Comparison of ENCODE assay signal across 30 cellular contexts in genomic region chr12:80912906-80913769, GRCh38. TPM values are rescaled to one million over a fixed set of nuclear protein-coding genes. Genes with fewer than 3 reads are reported as not detected.
DNase-seq lines count a peak whose midpoint lies in the region; ATAC-seq, FAIRE-seq and TF ChIP-seq lines count a peak whose summit lies in the region.
"Had no signal": no experiment of that assay in that cellular context is flagged by ENCODE, and none has a peak within 500 bp of the region (broad histone marks: within the 10 kb centered on the region; RNA-seq: fewer than 3 reads in every experiment).

No MANE protein-coding gene starts in this region.

- no peaks in the 10 kb centered on the region for H3K27me3 ChIP-seq in heart left ventricle
- no peaks in the 10 kb centered on the region for H3K27me3 ChIP-seq in right atrium auricular region
- H3K27me3 ChIP-seq in bronchial epithelial cell (ENCODE audit: control insufficient read depth, insufficient read depth, low read length): no peaks in the 10 kb centered on the region
- no peaks in the 10 kb centered on the region for H3K27me3 ChIP-seq in left lung
- H3K27me3 ChIP-seq: esophagus squamous epithelium, neutrophil, SJCRH30 had no signal

- H3K36me3 Mint-ChIP-seq in type B pancreatic cell (peaks cover 7% of the 10 kb centered on the region), T-helper 17 cell (ENCODE audit: low read depth) (no peaks in the 10 kb centered on the region)
- H3K36me3 Mint-ChIP-seq: activated naive CD4-positive, alpha-beta T cell treated with anti-CD3 and anti-CD28 coated beads, Interleukin-2, amount 50 U/mL, for 24 hours had no signal

- H3K36me3 ChIP-seq in heart left ventricle (no peaks in the 10 kb centered on the region), right atrium auricular region (no peaks in the 10 kb centered on the region), bronchial epithelial cell (ENCODE audit: control insufficient read depth, insufficient read depth, low read length) (no peaks in the 10 kb centered on the region), left lung (no peaks in the 10 kb centered on the region)
- H3K36me3 ChIP-seq: esophagus squamous epithelium, lower lobe of right lung, neutrophil, prostate gland had no signal

- WGBS in heart left ventricle, 4 donors: 42 to 52% (median 49%) methylated on average over 13 of the region's 13 CpGs

- DNase-seq in heart left ventricle: no peak
- DNase-seq in right atrium auricular region (ENCODE audit: low spot score): no peak
- DNase-seq in bronchial epithelial cell (ENCODE audit: low read depth): peak; percentile 44
- no peak for DNase-seq in left lung
- DNase-seq in type B pancreatic cell (ENCODE audit: extremely low spot score, unreplicated experiment): no peak
- no peak for DNase-seq in T-helper 17 cell
- no peak for DNase-seq in stimulated activated CD4-positive, alpha-beta T cell treated with anti-CD3 and anti-CD28 coated beads, Interleukin-15, amount 100 ng/mL, for 24 hours
- no peak for DNase-seq in activated CD8-positive, alpha-beta memory T cell treated with anti-CD3 and anti-CD28 coated beads, Interleukin-2, amount 50 U/mL, for 48 hours
- DNase-seq: activated CD4-positive, alpha-beta T cell treated with anti-CD3 and anti-CD28 coated beads, Interleukin-2, amount 50 U/mL, for 48 hours; AML-193; anterior cingulate cortex; CD4-positive, alpha-beta T cell; endodermal cell; esophagus squamous epithelium; GOT3; lower lobe of right lung; NCI-H1092; NCI-H1694 treated with DMSO at 0.1 percent for 48 hours; NCI-H526 treated with DMSO at 0.1 percent for 48 hours; SJCRH30; T-helper 1 cell had no signal

- intact Hi-C loops in heart left ventricle (cut with DNase I): no loop called here
- intact Hi-C loops in left lung (cut with DNase I): no loop called here

- H3K27ac ChIP-seq in heart left ventricle (no peak overlapping the region), right atrium auricular region (no peak overlapping the region), left lung (no peak overlapping the region)
- H3K27ac ChIP-seq: A549, esophagus squamous epithelium, lower lobe of right lung, prostate gland, SJCRH30 had no signal

- FAIRE-seq in bronchial epithelial cell (lab: Jason Lieb, UNC): no peak
- FAIRE-seq: A549, TTC549 had no signal

- ATAC-seq in heart left ventricle (peak in 1 of 4 donors; percentile 20), left lung (peak; percentile 62), T-helper 17 cell (no peak)
- ATAC-seq: A549; activated CD4-positive, CD25-positive, alpha-beta regulatory T cell treated with anti-CD3 and anti-CD28 coated beads, Interleukin-2, amount 50 U/mL, for 24 hours; Panc1 had no signal

- TF ChIP-seq CTCF in heart left ventricle (IDR thresholded peaks at IDR 0.05) (no peak), right atrium auricular region (IDR thresholded peaks at IDR 0.05) (no peak), bronchial epithelial cell (IDR thresholded peaks at IDR 0.05; ENCODE audit: insufficient read depth, low read length, severe bottlenecking) (no peak), left lung (IDR thresholded peaks at IDR 0.05) (no peak), type B pancreatic cell (conservative IDR thresholded peaks at IDR 0.05) (no peak)

- no peak overlapping the region for H3K4me3 Mint-ChIP-seq in type B pancreatic cell
- H3K4me3 Mint-ChIP-seq in T-helper 17 cell: no peak overlapping the region
- H3K4me3 Mint-ChIP-seq: activated naive CD4-positive, alpha-beta T cell treated with anti-CD3 and anti-CD28 coated beads, Interleukin-2, amount 50 U/mL, for 24 hours; activated T-helper 1 cell treated with anti-CD3 and anti-CD28 coated beads, Interleukin-12 subunit alpha, Interleukin-12 subunit beta, Interleukin-2, Interleukin-4 antibody, amounts not matched to agents 30 ng/mL and 10 ng/mL and 1 ng/mL, durations not matched to agents 14 hours and 24 hours and 36 hours; CD4-positive, alpha-beta T cell; endodermal cell; stimulated activated naive CD8-positive, alpha-beta T cell treated with anti-CD3 and anti-CD28 coated beads, Interleukin-15, Interleukin-2, amounts not matched to agents 100 ng/mL and 50 ng/mL, for 24 hours had no signal

- H3K27ac Mint-ChIP-seq in type B pancreatic cell (peak overlapping the region; percentile 11), T-helper 17 cell (no peak overlapping the region)
- H3K27ac Mint-ChIP-seq: activated naive CD4-positive, alpha-beta T cell treated with anti-CD3 and anti-CD28 coated beads, Interleukin-2, amount 50 U/mL, for 24 hours; activated T-helper 1 cell treated with anti-CD3 and anti-CD28 coated beads, Interleukin-12 subunit alpha, Interleukin-12 subunit beta, Interleukin-2, Interleukin-4 antibody, amounts not matched to agents 30 ng/mL and 10 ng/mL and 1 ng/mL, durations not matched to agents 14 hours and 24 hours and 36 hours; CD4-positive, alpha-beta T cell; endodermal cell; stimulated activated naive CD8-positive, alpha-beta T cell treated with anti-CD3 and anti-CD28 coated beads, Interleukin-15, Interleukin-2, amounts not matched to agents 100 ng/mL and 50 ng/mL, for 24 hours had no signal

- H3K9me3 Mint-ChIP-seq in type B pancreatic cell: no peaks in the 10 kb centered on the region
- H3K9me3 Mint-ChIP-seq: activated T-helper 1 cell treated with anti-CD3 and anti-CD28 coated beads, Interleukin-12 subunit alpha, Interleukin-12 subunit beta, Interleukin-2, Interleukin-4 antibody, amounts not matched to agents 30 ng/mL and 10 ng/mL and 1 ng/mL, durations not matched to agents 14 hours and 24 hours and 36 hours; CD4-positive, alpha-beta T cell had no signal

- H3K27me3 Mint-ChIP-seq in type B pancreatic cell (no peaks in the 10 kb centered on the region), T-helper 17 cell (no peaks in the 10 kb centered on the region)
- H3K27me3 Mint-ChIP-seq: activated naive CD4-positive, alpha-beta T cell treated with anti-CD3 and anti-CD28 coated beads, Interleukin-2, amount 50 U/mL, for 24 hours; CD4-positive, alpha-beta T cell; stimulated activated naive CD8-positive, alpha-beta T cell treated with anti-CD3 and anti-CD28 coated beads, Interleukin-15, Interleukin-2, amounts not matched to agents 100 ng/mL and 50 ng/mL, for 24 hours had no signal

- H3K4me1 Mint-ChIP-seq in type B pancreatic cell (ENCODE audit: unreplicated experiment): no peaks in the 10 kb centered on the region
- H3K4me1 Mint-ChIP-seq in T-helper 17 cell: no peaks in the 10 kb centered on the region
- H3K4me1 Mint-ChIP-seq: activated naive CD4-positive, alpha-beta T cell treated with anti-CD3 and anti-CD28 coated beads, Interleukin-2, amount 50 U/mL, for 24 hours had no signal

- H3K4me3 ChIP-seq in heart left ventricle (peak overlapping the region in 7 of 12 donors; percentile 17 to 44 (median 35)), right atrium auricular region (no peak overlapping the region), bronchial epithelial cell (ENCODE audit: low read depth, low read length) (no peak overlapping the region), left lung (no peak overlapping the region)
- H3K4me3 ChIP-seq: A549, esophagus squamous epithelium, lower lobe of right lung, prostate gland, SJCRH30 had no signal

- H3K9me3 ChIP-seq in heart left ventricle: no peaks in the 10 kb centered on the region
- H3K9me3 ChIP-seq in right atrium auricular region: no peaks in the 10 kb centered on the region
- no peaks in the 10 kb centered on the region for H3K9me3 ChIP-seq in left lung
- no peaks in the 10 kb centered on the region for H3K9me3 ChIP-seq in T-helper 17 cell (ENCODE audit: control insufficient read depth, low read length, poor library complexity, severe bottlenecking)
- H3K9me3 ChIP-seq: A549, esophagus squamous epithelium, lower lobe of right lung, neutrophil, prostate gland, SJCRH30 had no signal

- H3K4me1 ChIP-seq in heart left ventricle (peaks cover 0 to 11% (median 0%) of the 10 kb centered on the region in 12 donors), right atrium auricular region (peaks cover 0 to 8% of the 10 kb centered on the region in 2 donors), left lung (no peaks in the 10 kb centered on the region)
- H3K4me1 ChIP-seq: A549, esophagus squamous epithelium, lower lobe of right lung, prostate gland, SJCRH30 had no signal

- no peak for TF ChIP-seq POLR2A in heart left ventricle (IDR thresholded peaks at IDR 0.05)

RNA-seq across cellular contexts. Expression of gene LIN7A, which starts 24.6 kb away (rescaled TPM):
- total RNA-seq in heart left ventricle: 10 to 100 TPM; 10.2 to 20.1 (median 14.6) TPM
- polyA plus RNA-seq in heart left ventricle: 10 to 100 TPM in 1 of 2 donors, 1 to 10 TPM in 1; 7.5 to 21.6 TPM
- 10 to 100 TPM; 16.2 to 23.3 TPM for total RNA-seq in right atrium auricular region
- total RNA-seq in bronchial epithelial cell: under 0.01 TPM in 1 of 2 replicates, not detected in the other
- total RNA-seq in left lung: 10 to 100 TPM in 1 of 2 donors, 1 to 10 TPM in 1; 9.9 to 11.7 TPM
- 22.1 and 32.7 TPM in 2 replicates for total RNA-seq in type B pancreatic cell (ENCODE audit: low replicate concordance)
- total RNA-seq in T-helper 17 cell: under 1 TPM; 0.21 to 0.22 TPM
- total RNA-seq: CD4-positive, alpha-beta T cell had no signal

Comparison
In these comparisons a context has a peak if more than half of its experiments do, and no peak if none do; other contexts are left out.
1. H3K4me3 ChIP-seq: peak in heart left ventricle (7 of 12); none in right atrium auricular region (0 of 2), bronchial epithelial cell (single experiment) and left lung (0 of 2).
2. RNA of gene LIN7A, which starts 24.6 kb away (total RNA-seq): 22.1 to 32.7 TPM in type B pancreatic cell, 16.2 to 23.3 TPM in right atrium auricular region, 10.2 to 20.1 TPM in heart left ventricle and 9.9 to 11.7 TPM in left lung; 0.21 to 0.22 TPM in T-helper 17 cell and under 0.01 TPM in bronchial epithelial cell; every median in the first group is over 4 times any median in the second.